In genomic region chr7:157841757-157842390, GRCh38 we compare ENCODE assay signal across 18 cellular contexts.
"Had no signal": no experiment of that assay in that cellular context is flagged by ENCODE, and none has a peak within 500 bp of the region (broad histone marks: within the 10 kb centered on the region; RNA-seq: fewer than 3 reads in every experiment).

No MANE protein-coding gene starts in this region.

- H3K27ac Mint-ChIP-seq: activated B cell treated with CpG ODN at 0.5 μM for 24 hours; activated naive CD8-positive, alpha-beta T cell; naive thymus-derived CD8-positive, alpha-beta T cell had no signal

- H3K27me3 Mint-ChIP-seq: activated B cell treated with CpG ODN at 0.5 μM for 24 hours; activated naive CD8-positive, alpha-beta T cell had no signal

- H3K36me3 Mint-ChIP-seq: activated naive CD8-positive, alpha-beta T cell; naive thymus-derived CD8-positive, alpha-beta T cell had no signal

- H3K27me3 ChIP-seq: stomach had no signal

- H3K4me3 ChIP-seq: heart right ventricle, left lung, sigmoid colon, stomach, thoracic aorta had no signal

- H3K9me3 ChIP-seq: left lung, sigmoid colon, stomach, thoracic aorta had no signal

- H3K27ac ChIP-seq: heart right ventricle, left lung, sigmoid colon, stomach, thoracic aorta had no signal

- H3K4me1 Mint-ChIP-seq: activated B cell treated with CpG ODN at 0.5 μM for 24 hours; naive thymus-derived CD8-positive, alpha-beta T cell had no signal

- H3K9me3 Mint-ChIP-seq: activated B cell treated with CpG ODN at 0.5 μM for 24 hours had no signal

- ATAC-seq: heart right ventricle; left lung; naive thymus-derived CD8-positive, alpha-beta T cell had no signal

- DNase-seq: activated B cell treated with CpG ODN at 0.5 μM for 24 hours; activated CD4-positive, alpha-beta T cell treated with anti-CD3 and anti-CD28 coated beads, Interleukin-2, amount 50 U/mL, for 1 hour; activated CD8-positive, alpha-beta memory T cell treated with anti-CD3 and anti-CD28 coated beads for 24 hours; activated gamma-delta T cell treated with Interleukin-2 at 50 U/mL for 16 hours; amniotic stem cell; cerebellar nuclear complex; effector memory CD4-positive, alpha-beta T cell; foreskin melanocyte; heart right ventricle; islet precursor cell; naive thymus-derived CD8-positive, alpha-beta T cell; sigmoid colon; stimulated activated CD4-positive, alpha-beta T cell treated with anti-CD3 and anti-CD28 coated beads, Interleukin-12 subunit alpha, Interleukin-12 subunit beta, amount 100 ng/mL, for 4 hours; stimulated activated CD4-positive, alpha-beta T cell treated with anti-CD3 and anti-CD28 coated beads, Interleukin-2, amount 100 ng/mL, for 24 hours; stomach had no signal

- H3K4me3 Mint-ChIP-seq: activated B cell treated with CpG ODN at 0.5 μM for 24 hours; activated naive CD8-positive, alpha-beta T cell; naive thymus-derived CD8-positive, alpha-beta T cell had no signal

- H3K36me3 ChIP-seq: heart right ventricle, left lung, sigmoid colon, stomach, thoracic aorta had no signal

- H3K4me1 ChIP-seq: heart right ventricle, left lung, sigmoid colon, stomach had no signal
